23 cellular contexts compared by ENCODE assay signal in the genomic region with DNA sequence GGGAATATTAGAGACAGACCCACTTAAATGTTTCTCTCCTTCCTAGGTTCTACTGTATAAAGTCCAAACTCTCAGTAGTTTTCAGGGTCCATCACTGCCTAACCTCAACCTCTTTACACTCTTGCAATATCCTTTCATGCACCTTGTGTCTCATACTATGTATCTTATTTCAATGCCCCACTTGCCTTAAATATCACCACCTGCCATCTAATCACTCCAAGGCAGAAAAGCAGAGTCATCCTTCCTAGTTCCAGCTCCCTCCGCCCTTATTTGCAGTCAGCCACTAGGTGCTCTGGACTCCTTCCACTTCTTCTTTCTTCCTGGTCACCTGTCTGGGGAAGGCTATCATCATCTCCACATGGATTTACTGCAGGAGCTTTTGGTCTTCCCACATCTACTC. TPM values are rescaled to one million over a fixed set of nuclear protein-coding genes. Genes with fewer than 3 reads are reported as not detected.
"Had no signal": no experiment of that assay in that cellular context is flagged by ENCODE, and none has a peak within 500 bp of the region (broad histone marks: within the 10 kb centered on the region; RNA-seq: fewer than 3 reads in every experiment).

No MANE protein-coding gene starts in this region.

- DNase-seq: IMR-90, Kasumi-1, MV-4-11, NCI-H1048, NCI-H1105, NCI-H1417, NCI-H1436 treated with DMSO at 0.1 percent for 48 hours, NCI-H1694, NCI-H187 treated with DMSO at 0.1 percent for 48 hours, NCI-H2029 treated with DMSO at 0.1 percent for 48 hours, NCI-H2171, NCI-H226, NCI-H446, NCI-H510A, NCI-H524 treated with DMSO at 0.1 percent for 48 hours, PC-3, Peyer's patch, SHP77 treated with DMSO at 0.1 percent for 48 hours, SJCRH30 had no signal

- H3K4me3 ChIP-seq: Peyer's patch, SJCRH30 had no signal

- H3K36me3 ChIP-seq: Peyer's patch, SJCRH30 had no signal

- H3K27ac ChIP-seq: KMS-11, Peyer's patch, SJCRH30 had no signal

- FAIRE-seq: HepG2 had no signal

- H3K27me3 ChIP-seq: Peyer's patch, SJCRH30 had no signal

RNA-seq across cellular contexts. Expression of a gene that starts 54.8 kb away (rescaled TPM):
- total RNA-seq: HepG2; IMR-90; MCF 10A; Peyer's patch; SJCRH30; T-helper 1 cell treated with Interleukin-12 subunit alpha and Interleukin-12 subunit beta and Interleukin-4 antibody, amounts not matched to agents 30 ng/mL and 1 ng/mL, for 36 hours had no signal
